Comparison of ENCODE assay signal across 26 cellular contexts in genomic region chr12:28063355-28063885, GRCh38.
"Had no signal": no experiment of that assay in that cellular context is flagged by ENCODE, and none has a peak within 500 bp of the region (broad histone marks: within the 10 kb centered on the region; RNA-seq: fewer than 3 reads in every experiment).

No MANE protein-coding gene starts in this region.

- H3K4me3 ChIP-seq: body of pancreas, cardiac muscle cell had no signal

- H3K4me2 ChIP-seq: SK-N-SH had no signal

- H3K9me3 ChIP-seq: body of pancreas, SK-N-SH had no signal

- DNase-seq: activated CD4-positive, alpha-beta memory T cell treated with anti-CD3 and anti-CD28 coated beads for 36 hours; activated CD4-positive, alpha-beta T cell treated with anti-CD3 and anti-CD28 coated beads, Interleukin-2, amount 10 ng/mL, durations not matched to agents 7 days and 5 days; activated CD4-positive, CD25-positive, alpha-beta regulatory T cell; activated CD8-positive, alpha-beta memory T cell treated with anti-CD3 and anti-CD28 coated beads for 24 hours; activated gamma-delta T cell; activated naive CD4-positive, alpha-beta T cell treated with anti-CD3 and anti-CD28 coated beads for 36 hours; activated naive CD8-positive, alpha-beta T cell treated with anti-CD3 and anti-CD28 coated beads for 36 hours; activated T-cell treated with anti-CD3 and anti-CD28 coated beads, Interleukin-2, amount 50 U/mL, for 4 hours; anterior cingulate cortex; body of pancreas; IMR-90; KG1; NCI-H1092; NCI-H1417 treated with DMSO at 0.1 percent for 48 hours; NCI-H1694 treated with DMSO at 0.1 percent for 48 hours; NCI-H2029 treated with DMSO at 0.1 percent for 48 hours; NCI-H345; NCI-H510A; NCI-H526 treated with DMSO at 0.1 percent for 48 hours; NCI-H82; RPMI8226; SK-N-SH; T-helper 1 cell had no signal

- H3K36me3 Mint-ChIP-seq: activated CD4-positive, alpha-beta memory T cell treated with anti-CD3 and anti-CD28 coated beads for 36 hours; activated naive CD8-positive, alpha-beta T cell treated with anti-CD3 and anti-CD28 coated beads for 36 hours had no signal

- H3K27ac ChIP-seq: body of pancreas, cardiac muscle cell, VCaP had no signal

- H3K36me3 ChIP-seq: cardiac muscle cell had no signal

- H3K27me3 Mint-ChIP-seq: activated CD4-positive, alpha-beta T cell treated with anti-CD3 and anti-CD28 coated beads, Interleukin-2, amount 10 ng/mL, durations not matched to agents 7 days and 5 days had no signal

- H3K4me1 ChIP-seq: body of pancreas had no signal

- H3K27me3 ChIP-seq: body of pancreas, cardiac muscle cell had no signal

- H3K4me3 Mint-ChIP-seq: activated CD4-positive, alpha-beta memory T cell treated with anti-CD3 and anti-CD28 coated beads for 36 hours; activated CD4-positive, alpha-beta T cell treated with anti-CD3 and anti-CD28 coated beads, Interleukin-2, amount 10 ng/mL, durations not matched to agents 7 days and 5 days; activated naive CD4-positive, alpha-beta T cell treated with anti-CD3 and anti-CD28 coated beads for 36 hours; activated naive CD8-positive, alpha-beta T cell treated with anti-CD3 and anti-CD28 coated beads for 36 hours; activated T-cell treated with anti-CD3 and anti-CD28 coated beads, Interleukin-2, amount 50 U/mL, for 4 hours; activated T-helper 17 cell treated with anti-CD3 and anti-CD28 coated beads, Interleukin-2, amount 50 U/mL, for 72 hours had no signal

- H3K9me3 Mint-ChIP-seq: activated CD4-positive, alpha-beta memory T cell treated with anti-CD3 and anti-CD28 coated beads for 36 hours; activated CD4-positive, alpha-beta T cell treated with anti-CD3 and anti-CD28 coated beads, Interleukin-2, amount 10 ng/mL, durations not matched to agents 7 days and 5 days; activated naive CD4-positive, alpha-beta T cell treated with anti-CD3 and anti-CD28 coated beads for 36 hours; activated naive CD8-positive, alpha-beta T cell treated with anti-CD3 and anti-CD28 coated beads for 36 hours; activated T-cell treated with anti-CD3 and anti-CD28 coated beads, Interleukin-2, amount 50 U/mL, for 4 hours; activated T-helper 17 cell treated with anti-CD3 and anti-CD28 coated beads, Interleukin-2, amount 50 U/mL, for 72 hours had no signal

- H3K27ac Mint-ChIP-seq: activated CD4-positive, alpha-beta memory T cell treated with anti-CD3 and anti-CD28 coated beads for 36 hours; activated CD4-positive, alpha-beta T cell treated with anti-CD3 and anti-CD28 coated beads, Interleukin-2, amount 10 ng/mL, durations not matched to agents 7 days and 5 days; activated naive CD4-positive, alpha-beta T cell treated with anti-CD3 and anti-CD28 coated beads for 36 hours; activated naive CD8-positive, alpha-beta T cell treated with anti-CD3 and anti-CD28 coated beads for 36 hours; activated T-helper 17 cell treated with anti-CD3 and anti-CD28 coated beads, Interleukin-2, amount 50 U/mL, for 72 hours had no signal

- H3K9ac ChIP-seq: SK-N-SH had no signal

- H3K4me1 Mint-ChIP-seq: activated CD4-positive, alpha-beta T cell treated with anti-CD3 and anti-CD28 coated beads, Interleukin-2, amount 10 ng/mL, durations not matched to agents 7 days and 5 days had no signal
